8 cellular contexts compared by ENCODE assay signal in the genomic region with DNA sequence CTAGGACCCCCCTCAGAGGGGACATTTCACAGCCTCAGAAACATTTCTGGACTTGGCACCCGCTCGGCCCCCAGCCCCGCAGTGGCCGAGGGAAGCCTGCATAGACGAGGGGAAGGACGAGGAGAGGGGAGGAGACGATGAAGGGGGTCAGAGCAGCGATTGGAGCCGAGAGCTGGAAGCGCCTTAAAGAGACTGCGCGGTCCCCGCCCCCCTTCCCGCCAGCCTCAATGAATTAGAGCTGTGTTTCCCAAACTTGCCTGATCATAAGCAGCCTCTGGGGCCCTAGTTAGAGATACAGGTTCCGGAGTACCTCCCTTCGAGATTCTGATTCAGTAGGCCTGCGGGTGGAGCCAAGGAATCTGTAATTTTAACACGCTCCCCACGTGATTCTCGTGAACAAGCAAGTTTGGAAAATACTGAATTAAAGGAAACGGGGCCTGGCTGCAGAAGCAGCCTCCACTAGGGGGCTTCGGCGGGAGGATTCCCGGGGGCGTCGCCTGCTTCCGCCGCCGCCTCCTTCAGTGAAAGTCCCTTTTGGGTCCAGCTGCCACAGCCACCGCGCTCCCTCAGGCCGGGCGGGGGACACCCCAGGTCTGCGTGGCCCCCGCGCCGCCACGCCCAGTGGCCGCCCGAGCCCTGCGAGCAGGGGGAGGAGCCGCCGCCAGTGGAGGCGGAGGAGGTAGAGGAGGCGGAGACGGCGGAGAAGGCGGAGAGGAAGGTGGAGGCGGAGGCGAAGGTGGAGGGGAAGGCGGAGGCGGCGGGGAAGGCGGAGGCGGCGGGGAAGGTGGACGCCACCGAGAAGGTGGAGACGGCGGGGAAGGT. TPM values are rescaled to one million over a fixed set of nuclear protein-coding genes. Genes with fewer than 3 reads are reported as not detected.
A peak's percentile ranks its signal among the peaks of the same experiment; 100 is the strongest.
DNase-seq lines count a peak whose midpoint lies in the region; ATAC-seq, FAIRE-seq and TF ChIP-seq lines count a peak whose summit lies in the region.

TSS of gene USP27X (plus strand) at position 651 of the 822 bp plus-strand sequence. CDS start 824 bp downstream, outside the sequence.

- no peaks in the 10 kb centered on the region for H3K9me3 ChIP-seq in right cardiac atrium (ENCODE audit: control insufficient read depth, low read length)
- H3K9me3 ChIP-seq in uterus, result no peaks in the 10 kb centered on the region

- peaks cover 3% of the 10 kb centered on the region for H3K27me3 Mint-ChIP-seq in T-helper 1 cell treated with Interleukin-12 subunit alpha and Interleukin-12 subunit beta and Interleukin-4 antibody, amounts not matched to agents 30 μg/mL and 1 μg/mL, for 36 hours (ENCODE audit: low read depth)

- DNase-seq in GM12892 (ENCODE audit: insufficient read length) (peak; percentile 48), NCI-H1417 (lab: John Stamatoyannopoulos, UW) (peak; percentile 51 to 96 (median 90)), amygdala (lab: John Stamatoyannopoulos, UW) (peak in 55 of 56 donors; percentile 26 to 89 (median 66)), right cardiac atrium (peak; percentile 81 to 91 (median 90)), pulmonary artery endothelial cell (ENCODE audit: low read depth, low spot score) (peak; percentile 30), uterus (peak; percentile 77 to 84)

- ATAC-seq in HG02798 (IDR thresholded peaks at IDR 0.05; ENCODE audit: poor library complexity, unreplicated experiment) (peak; percentile 96), right cardiac atrium (peak; percentile 96 to 98)

- under 1% methylated on average over 55 of the region's 60 CpGs for WGBS in right cardiac atrium

- peak within 1 kb of the TSS; percentile 80 for H3K4me3 Mint-ChIP-seq in T-helper 1 cell treated with Interleukin-12 subunit alpha and Interleukin-12 subunit beta and Interleukin-4 antibody, amounts not matched to agents 30 μg/mL and 1 μg/mL, for 36 hours

- H3K27me3 ChIP-seq in right cardiac atrium (ENCODE audit: control insufficient read depth, insufficient read depth) (no peaks in the 10 kb centered on the region), uterus (no peaks in the 10 kb centered on the region)

- H3K36me3 ChIP-seq in uterus, result no peaks in the 10 kb centered on the region

- peak; percentile 30 to 59 (median 43) for TF ChIP-seq CTCF in uterus (IDR thresholded peaks at IDR 0.05)

- H3K36me3 Mint-ChIP-seq in T-helper 1 cell treated with Interleukin-12 subunit alpha and Interleukin-12 subunit beta and Interleukin-4 antibody, amounts not matched to agents 30 μg/mL and 1 μg/mL, for 36 hours (ENCODE audit: low read depth), result no peaks in the 10 kb centered on the region

- no peaks in the 10 kb centered on the region for H3K9me3 Mint-ChIP-seq in T-helper 1 cell treated with Interleukin-12 subunit alpha and Interleukin-12 subunit beta and Interleukin-4 antibody, amounts not matched to agents 30 μg/mL and 1 μg/mL, for 36 hours

- FAIRE-seq in GM12892 (lab: Jason Lieb, UNC), result peak; percentile 79

- intact Hi-C loops in right cardiac atrium (cut with DNase I) (no loop called here), uterus (cut with DNase I; ENCODE audit: low total_unique reads) (no loop called here)

- H3K4me3 ChIP-seq in right cardiac atrium (ENCODE audit: low read length) (peak within 1 kb of the TSS; percentile 95), uterus (peak within 1 kb of the TSS; percentile 48 to 58)

- H3K4me1 ChIP-seq in right cardiac atrium (ENCODE audit: control insufficient read depth, insufficient read depth, low read length), result peaks cover 4% of the 10 kb centered on the region
- H3K4me1 ChIP-seq in uterus, result no peaks in the 10 kb centered on the region

- H3K27ac ChIP-seq in right cardiac atrium (ENCODE audit: low read length) (peak within 1 kb of the TSS; percentile 94), uterus (peak within 1 kb of the TSS; percentile 83 to 86)

- peak within 1 kb of the TSS; percentile 63 for H3K27ac Mint-ChIP-seq in T-helper 1 cell treated with Interleukin-12 subunit alpha and Interleukin-12 subunit beta and Interleukin-4 antibody, amounts not matched to agents 30 μg/mL and 1 μg/mL, for 36 hours

- peaks cover 14% of the 10 kb centered on the region for H3K4me1 Mint-ChIP-seq in T-helper 1 cell treated with Interleukin-12 subunit alpha and Interleukin-12 subunit beta and Interleukin-4 antibody, amounts not matched to agents 30 μg/mL and 1 μg/mL, for 36 hours (ENCODE audit: low read depth)

- TF ChIP-seq POLR2A in GM12892 (IDR thresholded peaks at IDR 0.05; ENCODE audit: low read depth, low read length) (no peak), uterus (IDR thresholded peaks at IDR 0.05) (peak; percentile 23 to 59)

RNA-seq across cellular contexts. Expression of gene USP27X, which starts in this region (rescaled TPM):
- 0.83 TPM for polyA plus RNA-seq in GM12892 (2012; ENCODE audit: missing spikeins)
- 1 to 10 TPM; 2.1 to 4.7 (median 2.7) TPM for total RNA-seq in right cardiac atrium
- 2.6 TPM for polyA plus RNA-seq in right cardiac atrium
- 3.5 and 3.6 TPM in 2 replicates for total RNA-seq in pulmonary artery endothelial cell
- total RNA-seq in uterus, result 10 to 100 TPM in 1 of 4 donors, 1 to 10 TPM in 2, under 1 TPM in 1; 0.59 to 15.6 (median 4.1) TPM

Comparison
In these comparisons a context has a peak if more than half of its experiments do, and no peak if none do; other contexts are left out.
1. Peak in every context shown above with its lines: DNase-seq, ATAC-seq, H3K4me3 ChIP-seq and H3K27ac ChIP-seq.
2. DNase-seq: peak in every context shown above with its lines; median percentile 90 in NCI-H1417; 90 in right cardiac atrium; 80 in uterus; 66 in amygdala; 48 in GM12892; 30 in pulmonary artery endothelial cell.